23 cellular contexts compared by ENCODE assay signal in genomic region chr2:70073493-70073892, GRCh38. TPM values are rescaled to one million over a fixed set of nuclear protein-coding genes. Genes with fewer than 3 reads are reported as not detected.
DNase-seq lines count a peak whose midpoint lies in the region; ATAC-seq lines count a peak whose summit lies in the region.
"Had no signal": no experiment of that assay in that cellular context is flagged by ENCODE, and none has a peak within 500 bp of the region (broad histone marks: within the 10 kb centered on the region; RNA-seq: fewer than 3 reads in every experiment).

No MANE protein-coding gene starts in this region.

- H3K79me1 ChIP-seq in mesendoderm (ENCODE audit: low read length), result no peaks in the 10 kb centered on the region

- no peak overlapping the region for H2BK5ac ChIP-seq in mesendoderm (ENCODE audit: low read length)

- no peaks in the 10 kb centered on the region for H3K79me2 ChIP-seq in mesendoderm (ENCODE audit: control insufficient read depth, insufficient read depth, low read length)

- no peaks in the 10 kb centered on the region for H3K27me3 ChIP-seq in mesendoderm (ENCODE audit: insufficient read depth, low read length, poor library complexity)
- H3K27me3 ChIP-seq: hepatocyte, Peyer's patch had no signal

- H3K4me1 ChIP-seq in mesendoderm (ENCODE audit: control insufficient read depth, low read depth, low read length) (no peaks in the 10 kb centered on the region), urinary bladder (ENCODE audit: insufficient read depth) (no peaks in the 10 kb centered on the region)

- H3K9me3 Mint-ChIP-seq in activated naive CD4-positive, alpha-beta T cell treated with anti-CD3 and anti-CD28 coated beads, Interleukin-2, amount 50 U/mL, for 24 hours, result no peaks in the 10 kb centered on the region
- H3K9me3 Mint-ChIP-seq in activated naive CD4-positive, alpha-beta T cell treated with anti-CD3 and anti-CD28 coated beads, Interleukin-2, amount 50 U/mL, for 72 hours, result no peaks in the 10 kb centered on the region
- H3K9me3 Mint-ChIP-seq: stimulated activated effector memory CD8-positive, alpha-beta T cell treated with anti-CD3 and anti-CD28 coated beads, Interleukin-12 subunit alpha, Interleukin-12 subunit beta, amount 100 ng/mL, for 72 hours had no signal

- peaks cover 46% of the 10 kb centered on the region for H3K4me1 Mint-ChIP-seq in activated naive CD4-positive, alpha-beta T cell treated with anti-CD3 and anti-CD28 coated beads, Interleukin-2, amount 50 U/mL, for 24 hours

- no peak overlapping the region for H4K5ac ChIP-seq in mesendoderm (ENCODE audit: low read length)

- no peak overlapping the region for H3K4me3 Mint-ChIP-seq in activated naive CD4-positive, alpha-beta T cell treated with anti-CD3 and anti-CD28 coated beads, Interleukin-2, amount 50 U/mL, for 24 hours
- H3K4me3 Mint-ChIP-seq: stimulated activated effector memory CD8-positive, alpha-beta T cell treated with anti-CD3 and anti-CD28 coated beads, Interleukin-12 subunit alpha, Interleukin-12 subunit beta, amount 100 ng/mL, for 72 hours had no signal

- no peak overlapping the region for H2BK120ac ChIP-seq in mesendoderm (ENCODE audit: low read depth, low read length)

- H3K4me2 ChIP-seq in mesendoderm (ENCODE audit: low read length), result no peak overlapping the region
- H3K4me2 ChIP-seq: hepatocyte, smooth muscle cell had no signal

- no peak overlapping the region for H3K23ac ChIP-seq in mesendoderm (ENCODE audit: low read length)

- H2AK5ac ChIP-seq in mesendoderm (ENCODE audit: low read length), result no peak overlapping the region

- no peak overlapping the region for H3K4ac ChIP-seq in mesendoderm (ENCODE audit: low read depth, low read length)

- ATAC-seq in activated naive CD4-positive, alpha-beta T cell treated with anti-CD3 and anti-CD28 coated beads, Interleukin-2, amount 50 U/mL, for 72 hours, result no peak
- ATAC-seq in GM21447 (IDR thresholded peaks at IDR 0.05; ENCODE audit: unreplicated experiment), result no peak
- ATAC-seq: mucosa of descending colon; SK-N-SH treated with all-trans-retinoic acid at 6 μM for 48 hours; stimulated activated effector memory CD8-positive, alpha-beta T cell treated with anti-CD3 and anti-CD28 coated beads, Interleukin-12 subunit alpha, Interleukin-12 subunit beta, amount 100 ng/mL, for 72 hours had no signal

- no peak for DNase-seq in activated naive CD4-positive, alpha-beta T cell (lab: John Stamatoyannopoulos, UW)
- DNase-seq in activated naive CD4-positive, alpha-beta T cell treated with anti-CD3 and anti-CD28 coated beads, Interleukin-2, amount 50 U/mL, for 72 hours (ENCODE audit: low spot score in 2 of 2), result no peak
- DNase-seq in mesendoderm (peak; percentile 26), COLO829 (ENCODE audit: low spot score) (no peak)
- DNase-seq in central memory CD4-positive, alpha-beta T cell, result no peak
- DNase-seq: activated CD4-positive, alpha-beta T cell treated with anti-CD3 and anti-CD28 coated beads, Interleukin-2, amount 50 U/mL, for 48 hours; activated gamma-delta T cell; COR-L47; effector CD8-positive, alpha-beta T cell; Karpas-422; kidney glomerular epithelial cell; mucosa of descending colon; NCI-H1092 treated with DMSO at 0.1 percent for 48 hours; NCI-H82; Peyer's patch; posterior cingulate gyrus had no signal

- H3K9ac ChIP-seq in mesendoderm (ENCODE audit: low read length), result no peak overlapping the region

- H3K27ac ChIP-seq in mesendoderm (ENCODE audit: low read depth, low read length) (no peak overlapping the region), urinary bladder (ENCODE audit: low read depth) (peak overlapping the region; percentile 71)
- H3K27ac ChIP-seq: hepatocyte, Peyer's patch had no signal

- H2BK15ac ChIP-seq in mesendoderm (replicated peaks; ENCODE audit: low read depth), result no peak overlapping the region

- H3K27me3 Mint-ChIP-seq in activated naive CD4-positive, alpha-beta T cell treated with anti-CD3 and anti-CD28 coated beads, Interleukin-2, amount 50 U/mL, for 24 hours, result no peaks in the 10 kb centered on the region

- no peak overlapping the region for H3K56ac ChIP-seq in mesendoderm (ENCODE audit: low read length)

- H3K18ac ChIP-seq in mesendoderm (ENCODE audit: low read length), result no peak overlapping the region

- peaks cover 18% of the 10 kb centered on the region for H3K36me3 Mint-ChIP-seq in activated naive CD4-positive, alpha-beta T cell treated with anti-CD3 and anti-CD28 coated beads, Interleukin-2, amount 50 U/mL, for 24 hours
- peaks cover 15 to 24% of the 10 kb centered on the region in 2 donors for H3K36me3 Mint-ChIP-seq in activated naive CD4-positive, alpha-beta T cell treated with anti-CD3 and anti-CD28 coated beads, Interleukin-2, amount 50 U/mL, for 72 hours

- no peak overlapping the region for H4K8ac ChIP-seq in mesendoderm (ENCODE audit: low read depth, low read length)

- H3K36me3 ChIP-seq in mesendoderm (ENCODE audit: control insufficient read depth, insufficient read depth, low read length) (peaks cover 3% of the 10 kb centered on the region), urinary bladder (ENCODE audit: insufficient read depth) (peaks cover 2% of the 10 kb centered on the region)

- peak overlapping the region; percentile 30 for H3K27ac Mint-ChIP-seq in activated naive CD4-positive, alpha-beta T cell treated with anti-CD3 and anti-CD28 coated beads, Interleukin-2, amount 50 U/mL, for 24 hours
- H3K27ac Mint-ChIP-seq in activated naive CD4-positive, alpha-beta T cell treated with anti-CD3 and anti-CD28 coated beads, Interleukin-2, amount 50 U/mL, for 72 hours, result peak overlapping the region; percentile 64 to 79
- H3K27ac Mint-ChIP-seq: stimulated activated effector memory CD8-positive, alpha-beta T cell treated with anti-CD3 and anti-CD28 coated beads, Interleukin-12 subunit alpha, Interleukin-12 subunit beta, amount 100 ng/mL, for 72 hours had no signal

- WGBS in mesendoderm (ENCODE audit: extremely low coverage, insufficient coverage, low lambda C conversion rate), result no CpG with 5 or more reads among the region's 5 CpGs
- WGBS in urinary bladder, result 74% methylated on average over 5 of the region's 5 CpGs

- H3K4me3 ChIP-seq in mesendoderm (ENCODE audit: low read length) (no peak overlapping the region), urinary bladder (ENCODE audit: low read depth, low read length) (no peak overlapping the region)
- H3K4me3 ChIP-seq: hepatocyte, mucosa of descending colon, Peyer's patch, smooth muscle cell had no signal

RNA-seq across cellular contexts. Expression of gene PCBP1, which starts 13.8 kb away (rescaled TPM):
- total RNA-seq in activated naive CD4-positive, alpha-beta T cell treated with anti-CD3 and anti-CD28 coated beads, Interleukin-2, amount 50 U/mL, for 72 hours, result 100 to 1,000 TPM; 339 to 451 TPM
- 485 TPM for polyA plus RNA-seq in mesendoderm (2013, experiment 1 of 2)
- polyA plus RNA-seq in mesendoderm (2013, experiment 2 of 2), result 516 TPM
- 51.8 TPM for total RNA-seq in urinary bladder
- 370 TPM for polyA plus RNA-seq in urinary bladder
